7 cellular contexts compared by ENCODE assay signal in genomic region chr3:4467522-4467867, GRCh38. TPM values are rescaled to one million over a fixed set of nuclear protein-coding genes. Genes with fewer than 3 reads are reported as not detected.
DNase-seq lines count a peak whose midpoint lies in the region; ATAC-seq lines count a peak whose summit lies in the region.

No MANE protein-coding gene starts in this region.

- H3K27me3 Mint-ChIP-seq in immature natural killer cell (ENCODE audit: low read depth in 3 of 3): peaks cover 1 to 5% (median 4%) of the 10 kb centered on the region in 3 donors

- H3K36me3 Mint-ChIP-seq in activated naive CD4-positive, alpha-beta T cell treated with anti-CD3 and anti-CD28 coated beads, Interleukin-2, amount 50 U/mL, for 72 hours: no peaks in the 10 kb centered on the region
- no peaks in the 10 kb centered on the region for H3K36me3 Mint-ChIP-seq in immature natural killer cell

- H3K27me3 ChIP-seq in HUES6 (ENCODE audit: control insufficient read depth, insufficient read depth, low read length) (no peaks in the 10 kb centered on the region; the same call in 1 of the 2 replicates), stomach smooth muscle (ENCODE audit: control insufficient read depth in 1 of 2, insufficient read depth in 2 of 2, low read length in 2 of 2) (no peaks in the 10 kb centered on the region)

- H3K4me1 Mint-ChIP-seq in immature natural killer cell: peaks cover 16 to 32% of the 10 kb centered on the region in 2 donors

- H3K9me3 Mint-ChIP-seq in activated naive CD4-positive, alpha-beta T cell treated with anti-CD3 and anti-CD28 coated beads, Interleukin-2, amount 50 U/mL, for 72 hours: no peaks in the 10 kb centered on the region
- H3K9me3 Mint-ChIP-seq in immature natural killer cell: no peaks in the 10 kb centered on the region

- peaks cover 3% of the 10 kb centered on the region; the same call in 1 of the 2 replicates for H3K4me1 ChIP-seq in HUES6 (ENCODE audit: control insufficient read depth, insufficient read depth, low read length)
- peaks cover 9% of the 10 kb centered on the region for H3K4me1 ChIP-seq in stomach smooth muscle (ENCODE audit: control insufficient read depth, insufficient read depth, low read length)

- H3K27ac ChIP-seq in HUES6 (ENCODE audit: low read depth, low read length) (peak overlapping the region; percentile 77), stomach smooth muscle (ENCODE audit: low read length) (peak overlapping the region; percentile 76)

- H3K9ac ChIP-seq in HUES6 (ENCODE audit: low read length) (peak overlapping the region; percentile 81), stomach smooth muscle (ENCODE audit: low read length in 2 of 2) (peak overlapping the region; percentile 77 to 90)

- H3K36me3 ChIP-seq in HUES6 (ENCODE audit: control insufficient read depth, insufficient read depth, low read length): no peaks in the 10 kb centered on the region
- peaks cover 0 to 2% of the 10 kb centered on the region in 2 donors for H3K36me3 ChIP-seq in stomach smooth muscle (ENCODE audit: control insufficient read depth in 2 of 2, insufficient read depth in 2 of 2, low read length in 2 of 2)

- H3K27ac Mint-ChIP-seq in activated naive CD4-positive, alpha-beta T cell treated with anti-CD3 and anti-CD28 coated beads, Interleukin-2, amount 50 U/mL, for 72 hours: peak overlapping the region; percentile 96
- H3K27ac Mint-ChIP-seq in immature natural killer cell: peak overlapping the region; percentile 83 to 94 (median 89)

- no peak for ATAC-seq in activated naive CD4-positive, alpha-beta T cell treated with anti-CD3 and anti-CD28 coated beads, Interleukin-2, amount 50 U/mL, for 72 hours
- ATAC-seq in GM19328 (IDR thresholded peaks at IDR 0.05; ENCODE audit: unreplicated experiment) (no peak), HG03108 (IDR thresholded peaks at IDR 0.05; ENCODE audit: unreplicated experiment) (no peak)

- peak overlapping the region; percentile 90 to 93 (median 92) for H3K4me3 Mint-ChIP-seq in immature natural killer cell

- no peak for DNase-seq in activated naive CD4-positive, alpha-beta T cell treated with anti-CD3 and anti-CD28 coated beads, Interleukin-2, amount 50 U/mL, for 72 hours (ENCODE audit: low spot score in 2 of 2)
- DNase-seq in immature natural killer cell (no peak), HCEC 1CT (no peak)

- H3K4me3 ChIP-seq in HUES6 (ENCODE audit: low read depth, low read length): peak overlapping the region; percentile 91
- peak overlapping the region; percentile 80 to 94 for H3K4me3 ChIP-seq in stomach smooth muscle (ENCODE audit: low read length in 2 of 2)

- H3K9me3 ChIP-seq in HUES6 (ENCODE audit: control insufficient read depth, insufficient read depth, low read depth, low read length): no peaks in the 10 kb centered on the region
- H3K9me3 ChIP-seq in stomach smooth muscle (ENCODE audit: control insufficient read depth in 2 of 2, low read length in 2 of 2): no peaks in the 10 kb centered on the region

RNA-seq across cellular contexts. Expression of gene SUMF1, which starts 0.4 kb away (rescaled TPM):
- 1 to 10 TPM; 4.8 to 6.2 TPM for total RNA-seq in activated naive CD4-positive, alpha-beta T cell treated with anti-CD3 and anti-CD28 coated beads, Interleukin-2, amount 50 U/mL, for 72 hours
- 10 to 100 TPM; 38.3 to 79.9 (median 43.9) TPM for polyA plus RNA-seq in immature natural killer cell

RNA-seq across cellular contexts. Expression of gene ITPR1, which starts 25.7 kb away (rescaled TPM):
- 10 to 100 TPM; 40.0 to 70.7 TPM for total RNA-seq in activated naive CD4-positive, alpha-beta T cell treated with anti-CD3 and anti-CD28 coated beads, Interleukin-2, amount 50 U/mL, for 72 hours
- 10 to 100 TPM in 1 of 3 donors, 1 to 10 TPM in 2; 3.0 to 14.7 (median 7.6) TPM for polyA plus RNA-seq in immature natural killer cell
